ENCODE assay signal across 29 cellular contexts in the genomic region with DNA sequence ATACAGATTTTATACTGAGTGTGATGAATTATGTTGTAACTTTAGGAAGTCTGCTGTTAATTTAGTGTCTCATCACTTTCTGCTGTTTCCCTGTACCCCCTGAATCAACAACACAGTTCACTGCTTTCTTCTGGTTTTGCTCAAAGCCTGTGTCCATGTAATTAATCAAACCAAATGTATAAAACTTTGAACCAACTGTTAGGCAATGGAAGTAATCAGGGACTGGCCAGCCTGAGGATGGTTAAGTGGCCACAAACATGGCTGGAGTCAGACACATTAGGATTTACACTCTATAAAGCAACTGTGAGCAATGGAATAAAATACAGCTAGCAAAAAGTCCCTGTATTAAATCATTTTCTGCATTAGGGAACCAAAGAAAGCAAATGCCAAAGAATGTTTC. TPM values are rescaled to one million over a fixed set of nuclear protein-coding genes. Genes with fewer than 3 reads are reported as not detected.
"Had no signal": no experiment of that assay in that cellular context is flagged by ENCODE, and none has a peak within 500 bp of the region (broad histone marks: within the 10 kb centered on the region; RNA-seq: fewer than 3 reads in every experiment).

No MANE protein-coding gene starts in this region.

- H3K27me3 ChIP-seq: gastrocnemius medialis, thyroid gland had no signal

- DNase-seq: activated CD4-positive, alpha-beta T cell treated with anti-CD3 and anti-CD28 coated beads, Interleukin-2, amount 10 ng/mL, durations not matched to agents 24 days and 14 days; activated naive CD8-positive, alpha-beta T cell treated with anti-CD3 and anti-CD28 coated beads for 36 hours; activated T-cell treated with anti-CD3 and anti-CD28 coated beads, Interleukin-2, amount 50 U/mL, for 1 hour; amniotic stem cell; cerebellar nuclear complex; gastrocnemius medialis; head of caudate nucleus; hypothalamus; left cardiac atrium; mucosa of descending colon; occipital lobe; posterior cingulate gyrus; stimulated activated CD4-positive, alpha-beta T cell treated with anti-CD3 and anti-CD28 coated beads, Interleukin-1b, Interleukin-23, amount 100 ng/mL, for 48 hours; substantia nigra; thyroid gland had no signal

- H3K4me1 ChIP-seq: gastrocnemius medialis, thyroid gland had no signal

- ATAC-seq: activated CD4-positive, CD25-positive, alpha-beta regulatory T cell treated with anti-CD3 and anti-CD28 coated beads, Interleukin-2, amount 50 U/mL, for 24 hours; activated T-helper 17 cell treated with anti-CD3 and anti-CD28 coated beads, Interleukin-2, amount 50 U/mL, for 72 hours; gastrocnemius medialis; left cardiac atrium; mucosa of descending colon; SK-N-SH treated with all-trans-retinoic acid at 6 μM for 48 hours had no signal

- H3K9me3 ChIP-seq: gastrocnemius medialis, mucosa of descending colon, thyroid gland had no signal

- H3K27ac ChIP-seq: coronary artery, gastrocnemius medialis, thyroid gland, VCaP had no signal

- H3K27me3 Mint-ChIP-seq: activated CD4-positive, alpha-beta T cell treated with anti-CD3 and anti-CD28 coated beads, Interleukin-2, amount 10 ng/mL, durations not matched to agents 24 days and 14 days; activated naive CD8-positive, alpha-beta T cell treated with anti-CD3 and anti-CD28 coated beads for 36 hours; memory B cell; stimulated activated naive CD8-positive, alpha-beta T cell treated with anti-CD3 and anti-CD28 coated beads, Interleukin-15, Interleukin-2, amounts not matched to agents 100 ng/mL and 50 ng/mL, for 24 hours had no signal

- H3K9me3 Mint-ChIP-seq: activated CD4-positive, alpha-beta T cell treated with anti-CD3 and anti-CD28 coated beads, Interleukin-2, amount 10 ng/mL, durations not matched to agents 24 days and 14 days; activated naive CD8-positive, alpha-beta T cell treated with anti-CD3 and anti-CD28 coated beads for 36 hours; activated T-helper 17 cell treated with anti-CD3 and anti-CD28 coated beads, Interleukin-2, amount 50 U/mL, for 72 hours; memory B cell; stimulated activated naive CD8-positive, alpha-beta T cell treated with anti-CD3 and anti-CD28 coated beads, Interleukin-15, Interleukin-2, amounts not matched to agents 100 ng/mL and 50 ng/mL, for 24 hours; T-helper 2 cell treated with Interferon-gamma antibody and Interleukin-4, amounts not matched to agents 5 μg/mL and 100 μg/mL, for 36 hours had no signal

- H3K36me3 ChIP-seq: gastrocnemius medialis, thyroid gland had no signal

- H3K36me3 Mint-ChIP-seq: activated naive CD8-positive, alpha-beta T cell treated with anti-CD3 and anti-CD28 coated beads for 36 hours; memory B cell had no signal

- H3K27ac Mint-ChIP-seq: activated CD4-positive, alpha-beta T cell treated with anti-CD3 and anti-CD28 coated beads, Interleukin-2, amount 10 ng/mL, durations not matched to agents 24 days and 14 days; activated naive CD8-positive, alpha-beta T cell treated with anti-CD3 and anti-CD28 coated beads for 36 hours; activated T-helper 17 cell treated with anti-CD3 and anti-CD28 coated beads, Interleukin-2, amount 50 U/mL, for 72 hours; memory B cell; stimulated activated naive CD8-positive, alpha-beta T cell treated with anti-CD3 and anti-CD28 coated beads, Interleukin-15, Interleukin-2, amounts not matched to agents 100 ng/mL and 50 ng/mL, for 24 hours; T-helper 2 cell treated with Interferon-gamma antibody and Interleukin-4, amounts not matched to agents 5 μg/mL and 100 μg/mL, for 36 hours had no signal

- H3K4me3 Mint-ChIP-seq: activated CD4-positive, alpha-beta T cell treated with anti-CD3 and anti-CD28 coated beads, Interleukin-2, amount 10 ng/mL, durations not matched to agents 24 days and 14 days; activated naive CD8-positive, alpha-beta T cell treated with anti-CD3 and anti-CD28 coated beads for 36 hours; activated T-helper 17 cell treated with anti-CD3 and anti-CD28 coated beads, Interleukin-2, amount 50 U/mL, for 72 hours; memory B cell; stimulated activated naive CD8-positive, alpha-beta T cell treated with anti-CD3 and anti-CD28 coated beads, Interleukin-15, Interleukin-2, amounts not matched to agents 100 ng/mL and 50 ng/mL, for 24 hours; T-helper 2 cell treated with Interferon-gamma antibody and Interleukin-4, amounts not matched to agents 5 μg/mL and 100 μg/mL, for 36 hours had no signal

- H3K4me1 Mint-ChIP-seq: activated CD4-positive, alpha-beta T cell treated with anti-CD3 and anti-CD28 coated beads, Interleukin-2, amount 10 ng/mL, durations not matched to agents 24 days and 14 days; activated naive CD8-positive, alpha-beta T cell treated with anti-CD3 and anti-CD28 coated beads for 36 hours; activated T-helper 17 cell treated with anti-CD3 and anti-CD28 coated beads, Interleukin-2, amount 50 U/mL, for 72 hours; memory B cell had no signal

- FAIRE-seq: bronchial epithelial cell, islet of Langerhans had no signal

- H3K4me3 ChIP-seq: coronary artery, gastrocnemius medialis, mucosa of descending colon, thyroid gland had no signal

RNA-seq across cellular contexts. Expression of gene CXCL1, which starts 42.6 kb away (rescaled TPM):
- total RNA-seq: activated CD4-positive, alpha-beta T cell treated with anti-CD3 and anti-CD28 coated beads, Interleukin-2, amount 10 ng/mL, durations not matched to agents 24 days and 14 days; activated naive CD8-positive, alpha-beta T cell treated with anti-CD3 and anti-CD28 coated beads for 36 hours; activated T-helper 17 cell treated with anti-CD3 and anti-CD28 coated beads, Interleukin-2, amount 50 U/mL, for 72 hours had no signal
- polyA plus RNA-seq: neural cell had no signal

RNA-seq across cellular contexts. Expression of gene PF4V1, which starts 58.6 kb away (rescaled TPM):
- total RNA-seq: activated CD4-positive, alpha-beta T cell treated with anti-CD3 and anti-CD28 coated beads, Interleukin-2, amount 10 ng/mL, durations not matched to agents 24 days and 14 days; activated naive CD8-positive, alpha-beta T cell treated with anti-CD3 and anti-CD28 coated beads for 36 hours; activated T-helper 17 cell treated with anti-CD3 and anti-CD28 coated beads, Interleukin-2, amount 50 U/mL, for 72 hours; fibroblast of lung; gastrocnemius medialis; left cardiac atrium; lower leg skin; mucosa of descending colon; thyroid gland; ureter had no signal
- polyA plus RNA-seq: fibroblast of lung, neural cell had no signal
